ENCODE assay signal across 1 cellular context in the genomic region with DNA sequence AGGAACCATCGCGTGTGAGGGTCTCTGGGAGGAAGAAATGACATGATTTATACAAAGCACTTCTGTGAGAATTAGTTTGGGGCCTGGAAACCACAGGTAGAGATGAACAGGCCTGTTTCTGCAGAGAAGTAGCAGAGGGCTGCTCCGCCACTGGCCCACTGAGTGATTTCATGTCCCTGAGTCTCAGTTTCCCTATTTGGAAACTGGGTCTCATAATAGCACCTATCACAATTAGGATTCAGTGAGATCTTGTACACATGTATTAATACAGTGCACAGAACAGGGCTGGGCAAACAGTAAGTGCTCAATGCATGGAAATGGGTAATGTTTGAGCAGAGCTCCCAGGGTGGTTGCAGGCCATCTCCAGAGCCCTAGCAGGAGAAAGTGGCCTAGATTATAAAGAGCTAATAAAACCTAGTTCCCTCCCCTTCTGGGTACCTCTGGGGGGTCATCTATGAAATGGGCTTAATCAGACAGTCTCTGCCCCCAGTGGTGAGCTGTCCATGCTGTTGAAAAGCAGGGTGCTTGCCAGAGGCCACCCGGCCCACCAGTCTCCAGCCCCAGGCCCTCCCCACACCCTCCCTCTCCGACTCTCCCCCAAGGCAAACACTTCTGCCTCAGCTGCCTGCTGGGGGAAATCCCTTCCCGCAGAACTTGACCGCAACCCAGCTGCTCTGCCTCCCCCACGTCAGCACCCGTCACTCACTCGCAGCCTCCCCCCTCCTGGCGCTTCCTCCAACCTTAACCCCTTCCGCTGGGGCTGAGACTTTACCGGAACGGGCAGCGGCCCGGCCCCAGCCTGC.
TF ChIP-seq lines count a peak whose summit lies in the region.

No MANE protein-coding gene starts in this region.

TF ChIP-seq in HEK293, 187 proteins besides CTCF, POLR2A, EP300 and RAD21 (continued from another document and continues in another):
- TF ChIP-seq, protein P1, sequence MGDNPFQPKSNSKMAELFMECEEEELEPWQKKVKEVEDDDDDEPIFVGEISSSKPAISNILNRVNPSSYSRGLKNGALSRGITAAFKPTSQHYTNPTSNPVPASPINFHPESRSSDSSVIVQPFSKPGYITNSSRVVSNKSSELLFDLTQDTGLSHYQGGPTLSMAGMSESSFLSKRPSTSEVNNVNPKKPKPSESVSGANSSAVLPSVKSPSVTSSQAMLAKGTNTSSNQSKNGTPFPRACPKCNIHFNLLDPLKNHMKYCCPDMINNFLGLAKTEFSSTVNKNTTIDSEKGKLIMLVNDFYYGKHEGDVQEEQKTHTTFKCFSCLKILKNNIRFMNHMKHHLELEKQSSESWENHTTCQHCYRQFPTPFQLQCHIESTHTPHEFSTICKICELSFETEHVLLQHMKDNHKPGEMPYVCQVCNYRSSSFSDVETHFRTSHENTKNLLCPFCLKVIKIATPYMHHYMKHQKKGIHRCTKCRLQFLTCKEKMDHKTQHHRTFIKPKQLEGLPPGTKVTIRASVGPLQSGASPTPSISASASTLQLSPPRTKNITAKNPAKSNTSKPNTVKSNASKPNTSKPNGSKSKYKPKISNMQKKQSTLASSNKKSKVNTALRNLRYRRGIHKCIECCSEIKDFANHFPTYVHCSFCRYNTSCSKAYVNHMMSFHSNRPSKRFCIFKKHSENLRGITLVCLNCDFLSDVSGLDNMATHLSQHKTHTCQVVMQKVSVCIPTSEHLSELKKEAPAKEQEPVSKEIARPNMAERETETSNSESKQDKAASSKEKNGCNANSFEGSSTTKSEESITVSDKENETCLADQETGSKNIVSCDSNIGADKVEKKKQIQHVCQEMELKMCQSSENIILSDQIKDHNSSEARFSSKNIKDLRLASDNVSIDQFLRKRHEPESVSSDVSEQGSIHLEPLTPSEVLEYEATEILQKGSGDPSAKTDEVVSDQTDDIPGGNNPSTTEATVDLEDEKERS (tag by site-specific recombination; IDR thresholded peaks at IDR 0.05): 0 out of 2 replicates have a peak, but pooled peaks have one; percentile 8
- TF ChIP-seq ZNF791 (tag by site-specific recombination; IDR thresholded peaks at IDR 0.05) (no peak), ZNF10 (tag by site-specific recombination; IDR thresholded peaks at IDR 0.05) (peak; percentile 74; the same call in 1 of the 2 replicates), ZNF146 (tag by site-specific recombination; IDR thresholded peaks at IDR 0.05) (no peak), KLF7 (tag by site-specific recombination; IDR thresholded peaks at IDR 0.05; ENCODE audit: borderline replicate concordance) (peak; percentile 84; the same call in 1 of the 2 replicates), ZNF16 (tag by site-specific recombination; IDR thresholded peaks at IDR 0.05; ENCODE audit: low read depth) (no peak), OVOL3 (tag by site-specific recombination; IDR thresholded peaks at IDR 0.05) (no peak), ZFP3 (tag by site-specific recombination; IDR thresholded peaks at IDR 0.05; ENCODE audit: low read depth) (no peak), ZNF202 (tag by site-specific recombination; IDR thresholded peaks at IDR 0.05; ENCODE audit: borderline replicate concordance) (no peak), ZNF549 (tag by site-specific recombination; IDR thresholded peaks at IDR 0.05) (no peak), ZNF571 (tag by site-specific recombination; IDR thresholded peaks at IDR 0.05) (no peak), ZNF221 (tag by site-specific recombination; IDR thresholded peaks at IDR 0.05; ENCODE audit: borderline replicate concordance) (no peak), ZNF274 (IDR thresholded peaks at IDR 0.05; ENCODE audit: low read length) (no peak), ZNF274 (tag by site-specific recombination; IDR thresholded peaks at IDR 0.05; ENCODE audit: borderline replicate concordance) (no peak), ZNF292 (tag by site-specific recombination; IDR thresholded peaks at IDR 0.05; ENCODE audit: borderline replicate concordance, low read depth) (no peak), ZNF785 (tag by site-specific recombination; IDR thresholded peaks at IDR 0.05) (no peak), ZNF26 (tag by site-specific recombination; IDR thresholded peaks at IDR 0.05) (no peak), ZNF302 (tag by site-specific recombination; IDR thresholded peaks at IDR 0.05; ENCODE audit: low read depth) (no peak), SCRT2 (tag by site-specific recombination; IDR thresholded peaks at IDR 0.05) (no peak), ZNF426 (tag by site-specific recombination; IDR thresholded peaks at IDR 0.05) (no peak), ZNF140 (tag by site-specific recombination; IDR thresholded peaks at IDR 0.05) (no peak), ZNF548 (tag by site-specific recombination; IDR thresholded peaks at IDR 0.05) (no peak), REPIN1 (tag by site-specific recombination; IDR thresholded peaks at IDR 0.05; ENCODE audit: low read depth) (no peak), YY1 (tag by site-specific recombination; IDR thresholded peaks at IDR 0.05) (no peak), ZNF114 (tag by site-specific recombination; IDR thresholded peaks at IDR 0.05) (no peak), ZSCAN23 (tag by site-specific recombination; IDR thresholded peaks at IDR 0.05) (no peak), ZNF747 (tag by site-specific recombination; IDR thresholded peaks at IDR 0.05) (no peak), ZNF248 (tag by site-specific recombination; IDR thresholded peaks at IDR 0.05) (no peak), ZNF433 (tag by site-specific recombination; IDR thresholded peaks at IDR 0.05; ENCODE audit: low read depth) (no peak), ZBTB17 (tag by site-specific recombination; IDR thresholded peaks at IDR 0.05) (peak; percentile 73), ZNF169 (tag by site-specific recombination; IDR thresholded peaks at IDR 0.05) (no peak), SALL2 (tag by site-specific recombination; IDR thresholded peaks at IDR 0.05; ENCODE audit: borderline replicate concordance) (no peak), ZNF521 (tag by site-specific recombination; IDR thresholded peaks at IDR 0.05) (no peak), ZNF510 (tag by site-specific recombination; IDR thresholded peaks at IDR 0.05; ENCODE audit: insufficient replicate concordance) (no peak), ZSCAN30 (tag by site-specific recombination; IDR thresholded peaks at IDR 0.05) (0 out of 2 replicates have a peak, but pooled peaks have one; percentile 15), PRDM1 (tag by site-specific recombination; IDR thresholded peaks at IDR 0.05) (peak; percentile 86), TRIM28 (IDR thresholded peaks at IDR 0.05; ENCODE audit: borderline replicate concordance, low read length) (no peak), ZNF341 (tag by site-specific recombination; IDR thresholded peaks at IDR 0.05; ENCODE audit: low read depth) (peak; percentile 75), ZNF660 (tag by site-specific recombination; IDR thresholded peaks at IDR 0.05) (no peak; the same call in 1 of the 2 replicates), MYNN (tag by site-specific recombination; IDR thresholded peaks at IDR 0.05; ENCODE audit: borderline replicate concordance) (no peak), ZNF112 (tag by site-specific recombination; IDR thresholded peaks at IDR 0.05) (no peak), IKZF3 (tag by site-specific recombination; IDR thresholded peaks at IDR 0.05) (peak; percentile 82), ZNF394 (tag by site-specific recombination; IDR thresholded peaks at IDR 0.05; ENCODE audit: borderline replicate concordance) (peak; percentile 68; the same call in 1 of the 2 replicates), MEIS1 (CRISPR knock-in tag; IDR thresholded peaks at IDR 0.05; ENCODE audit: borderline replicate concordance) (peak; percentile 68; the same call in 1 of the 2 replicates), REST (tag by site-specific recombination; IDR thresholded peaks at IDR 0.05) (no peak)
- TF ChIP-seq, protein P2, sequence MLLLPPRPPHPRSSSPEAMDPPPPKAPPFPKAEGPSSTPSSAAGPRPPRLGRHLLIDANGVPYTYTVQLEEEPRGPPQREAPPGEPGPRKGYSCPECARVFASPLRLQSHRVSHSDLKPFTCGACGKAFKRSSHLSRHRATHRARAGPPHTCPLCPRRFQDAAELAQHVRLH (tag by site-specific recombination; IDR thresholded peaks at IDR 0.05): 0 out of 2 replicates have a peak, but pooled peaks have one; percentile 67
- TF ChIP-seq, protein P3, sequence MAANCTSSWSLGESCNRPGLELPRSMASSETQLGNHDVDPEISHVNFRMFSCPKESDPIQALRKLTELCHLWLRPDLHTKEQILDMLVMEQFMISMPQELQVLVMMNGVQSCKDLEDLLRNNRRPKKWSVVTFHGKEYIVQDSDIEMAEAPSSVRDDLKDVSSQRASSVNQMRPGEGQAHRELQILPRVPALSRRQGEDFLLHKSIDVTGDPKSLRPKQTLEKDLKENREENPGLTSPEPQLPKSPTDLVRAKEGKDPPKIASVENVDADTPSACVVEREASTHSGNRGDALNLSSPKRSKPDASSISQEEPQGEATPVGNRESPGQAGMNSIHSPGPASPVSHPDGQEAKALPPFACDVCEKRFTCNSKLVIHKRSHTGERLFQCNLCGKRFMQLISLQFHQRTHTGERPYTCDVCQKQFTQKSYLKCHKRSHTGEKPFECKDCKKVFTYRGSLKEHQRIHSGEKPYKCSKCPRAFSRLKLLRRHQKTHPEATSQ (tag by site-specific recombination; IDR thresholded peaks at IDR 0.05): no peak
- TF ChIP-seq, protein P4, sequence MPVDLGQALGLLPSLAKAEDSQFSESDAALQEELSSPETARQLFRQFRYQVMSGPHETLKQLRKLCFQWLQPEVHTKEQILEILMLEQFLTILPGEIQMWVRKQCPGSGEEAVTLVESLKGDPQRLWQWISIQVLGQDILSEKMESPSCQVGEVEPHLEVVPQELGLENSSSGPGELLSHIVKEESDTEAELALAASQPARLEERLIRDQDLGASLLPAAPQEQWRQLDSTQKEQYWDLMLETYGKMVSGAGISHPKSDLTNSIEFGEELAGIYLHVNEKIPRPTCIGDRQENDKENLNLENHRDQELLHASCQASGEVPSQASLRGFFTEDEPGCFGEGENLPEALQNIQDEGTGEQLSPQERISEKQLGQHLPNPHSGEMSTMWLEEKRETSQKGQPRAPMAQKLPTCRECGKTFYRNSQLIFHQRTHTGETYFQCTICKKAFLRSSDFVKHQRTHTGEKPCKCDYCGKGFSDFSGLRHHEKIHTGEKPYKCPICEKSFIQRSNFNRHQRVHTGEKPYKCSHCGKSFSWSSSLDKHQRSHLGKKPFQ (tag by site-specific recombination; IDR thresholded peaks at IDR 0.05): peak; percentile 86
- TF ChIP-seq, protein P5, sequence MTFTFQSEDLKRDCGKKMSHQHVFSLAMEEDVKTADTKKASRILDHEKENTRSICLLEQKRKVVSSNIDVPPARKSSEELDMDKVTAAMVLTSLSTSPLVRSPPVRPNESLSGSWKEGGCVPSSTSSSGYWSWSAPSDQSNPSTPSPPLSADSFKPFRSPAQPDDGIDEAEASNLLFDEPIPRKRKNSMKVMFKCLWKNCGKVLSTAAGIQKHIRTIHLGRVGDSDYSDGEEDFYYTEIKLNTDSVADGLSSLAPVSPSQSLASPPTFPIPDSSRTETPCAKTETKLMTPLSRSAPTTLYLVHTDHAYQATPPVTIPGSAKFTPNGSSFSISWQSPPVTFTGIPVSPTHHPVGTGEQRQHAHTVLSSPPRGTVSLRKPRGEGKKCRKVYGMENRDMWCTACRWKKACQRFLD (tag by site-specific recombination; IDR thresholded peaks at IDR 0.05): no peak
- TF ChIP-seq, protein P6, sequence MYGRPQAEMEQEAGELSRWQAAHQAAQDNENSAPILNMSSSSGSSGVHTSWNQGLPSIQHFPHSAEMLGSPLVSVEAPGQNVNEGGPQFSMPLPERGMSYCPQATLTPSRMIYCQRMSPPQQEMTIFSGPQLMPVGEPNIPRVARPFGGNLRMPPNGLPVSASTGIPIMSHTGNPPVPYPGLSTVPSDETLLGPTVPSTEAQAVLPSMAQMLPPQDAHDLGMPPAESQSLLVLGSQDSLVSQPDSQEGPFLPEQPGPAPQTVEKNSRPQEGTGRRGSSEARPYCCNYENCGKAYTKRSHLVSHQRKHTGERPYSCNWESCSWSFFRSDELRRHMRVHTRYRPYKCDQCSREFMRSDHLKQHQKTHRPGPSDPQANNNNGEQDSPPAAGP (tag by site-specific recombination; IDR thresholded peaks at IDR 0.05): peak; percentile 97
